ENCODE assay signal across 27 cellular contexts in genomic region chr1:2930971-2931721, GRCh38.
"Had no signal": no experiment of that assay in that cellular context is flagged by ENCODE, and none has a peak within 500 bp of the region (broad histone marks: within the 10 kb centered on the region; RNA-seq: fewer than 3 reads in every experiment).

No MANE protein-coding gene starts in this region.

- H3K36me3 ChIP-seq: ascending aorta, cardiac muscle cell had no signal

- H3K27me3 ChIP-seq: ascending aorta, cardiac muscle cell had no signal

- DNase-seq: activated B cell treated with CpG ODN at 0.5 μM for 24 hours; activated CD4-positive, alpha-beta memory T cell treated with anti-CD3 and anti-CD28 coated beads for 36 hours; activated CD4-positive, alpha-beta T cell treated with anti-CD3 and anti-CD28 coated beads for 4 hours; activated CD4-positive, alpha-beta T cell treated with anti-CD3 and anti-CD28 coated beads, Interleukin-2, amount 10 ng/mL, durations not matched to agents 24 days and 14 days; activated CD4-positive, alpha-beta T cell treated with anti-CD3 and anti-CD28 coated beads, Interleukin-2, amount 50 U/mL, for 1 hour; activated CD4-positive, alpha-beta T cell treated with anti-CD3 and anti-CD28 coated beads, Interleukin-2, amount 50 U/mL, for 4 hours; activated CD4-positive, CD25-positive, alpha-beta regulatory T cell treated with anti-CD3 and anti-CD28 coated beads, Interleukin-2, amount 50 U/mL, for 72 hours; activated CD8-positive, alpha-beta memory T cell treated with anti-CD3 and anti-CD28 coated beads, Interleukin-2, amount 50 U/mL, for 48 hours; activated CD8-positive, alpha-beta T cell treated with anti-CD3 and anti-CD28 coated beads for 36 hours; activated effector memory CD4-positive, alpha-beta T cell treated with Interleukin-2 at 50 U/mL for 16 hours; activated gamma-delta T cell; activated naive CD4-positive, alpha-beta T cell treated with anti-CD3 and anti-CD28 coated beads, Interleukin-2, amount 10 ng/mL, durations not matched to agents 7 days and 5 days; activated naive CD4-positive, alpha-beta T cell treated with Interleukin-2 at 50 U/mL for 16 hours; activated naive CD8-positive, alpha-beta T cell treated with anti-CD3 and anti-CD28 coated beads, Interleukin-2, amount 10 ng/mL, durations not matched to agents 7 days and 5 days; activated naive CD8-positive, alpha-beta T cell treated with anti-CD3 and anti-CD28 coated beads, Interleukin-2, amount 50 U/mL, for 24 hours; activated T-cell treated with anti-CD3 and anti-CD28 coated beads, Interleukin-2, amount 50 U/mL, for 24 hours; activated T-cell treated with anti-CD3 and anti-CD28 coated beads, Interleukin-2, amount 50 U/mL, for 48 hours; amygdala; anterior cingulate cortex; caudate nucleus; cerebellar nuclear complex; T-helper 1 cell; T-helper 2 cell; T-helper 9 cell had no signal

- H3K27ac ChIP-seq: ascending aorta, cardiac muscle cell, VCaP had no signal

- H3K4me3 ChIP-seq: ascending aorta, cardiac muscle cell had no signal

- ATAC-seq: activated CD8-positive, alpha-beta T cell treated with anti-CD3 and anti-CD28 coated beads for 36 hours; activated naive CD8-positive, alpha-beta T cell treated with anti-CD3 and anti-CD28 coated beads, Interleukin-2, amount 50 U/mL, for 24 hours had no signal
